8 cellular contexts compared by ENCODE assay signal in genomic region chr12:88993655-88994054, GRCh38.
DNase-seq lines count a peak whose midpoint lies in the region; ATAC-seq and TF ChIP-seq lines count a peak whose summit lies in the region.

No MANE protein-coding gene starts in this region.

- TF ChIP-seq POLR2A in adrenal gland (IDR thresholded peaks at IDR 0.05) (no peak), uterus (IDR thresholded peaks at IDR 0.05) (no peak)

- H3K36me3 ChIP-seq in adrenal gland (replicated peaks in 1 of 2): no peaks in the 10 kb centered on the region
- H3K36me3 ChIP-seq in uterus: no peaks in the 10 kb centered on the region

- H3K4me1 ChIP-seq in adrenal gland (replicated peaks in 1 of 2) (no peaks in the 10 kb centered on the region), uterus (no peaks in the 10 kb centered on the region)

- no peaks in the 10 kb centered on the region for H3K27me3 ChIP-seq in adrenal gland
- H3K27me3 ChIP-seq in uterus: no peaks in the 10 kb centered on the region

- H3K27ac ChIP-seq in adrenal gland (no peak overlapping the region), uterus (no peak overlapping the region)

- H3K4me3 ChIP-seq in AG09309 (ENCODE audit: control insufficient read depth, low read depth, low read length) (no peak overlapping the region), adrenal gland (no peak overlapping the region), uterus (no peak overlapping the region)

- TF ChIP-seq CTCF in AG09309 (IDR thresholded peaks at IDR 0.05; ENCODE audit: control insufficient read depth, insufficient read depth, low read depth, low read length, missing control alignments) (peak; percentile 38), GM20000 (IDR thresholded peaks at IDR 0.05; ENCODE audit: extremely low read depth, missing control alignments) (no peak), adrenal gland (IDR thresholded peaks at IDR 0.05) (peak; percentile 45 to 82 (median 61)), uterus (IDR thresholded peaks at IDR 0.05) (peak; percentile 40 to 57 (median 49))

- no peaks in the 10 kb centered on the region for H3K9me3 ChIP-seq in adrenal gland (replicated peaks in 1 of 3)
- no peaks in the 10 kb centered on the region for H3K9me3 ChIP-seq in uterus

- DNase-seq in AG09309 (ENCODE audit: low read depth) (peak; percentile 48), GM20000 (ENCODE audit: low spot score) (peak; percentile 17), NCI-H187 (lab: John Stamatoyannopoulos, UW) (peak; percentile 15 to 26), adrenal gland (no peak), iris pigment epithelial cell (ENCODE audit: low read depth) (peak; percentile 77), uterus (no peak), NK-92 (lab: John Stamatoyannopoulos, UW; ENCODE audit: unreplicated experiment) (no peak), left ventricle myocardium superior (no peak)

- intact Hi-C loops in adrenal gland (cut with DNase I) (no loop called here), uterus (cut with DNase I; ENCODE audit: low total_unique reads) (no loop called here), left ventricle myocardium superior (cut with micrococcal nuclease) (no loop called here)

- ATAC-seq in left ventricle myocardium superior: no peak

- 5 to 11% (median 9%) methylated on average over 3 of the region's 3 CpGs for WGBS in adrenal gland, 4 donors

Comparison
In these comparisons a context has a peak if more than half of its experiments do, and no peak if none do; other contexts are left out.
1. DNase-seq: peak in AG09309 (single experiment), GM20000 (single experiment), NCI-H187 (2 of 2) and iris pigment epithelial cell (single experiment); none in adrenal gland (0 of 7), uterus (0 of 2), NK-92 (single experiment) and left ventricle myocardium superior (single experiment).